In the genomic region with DNA sequence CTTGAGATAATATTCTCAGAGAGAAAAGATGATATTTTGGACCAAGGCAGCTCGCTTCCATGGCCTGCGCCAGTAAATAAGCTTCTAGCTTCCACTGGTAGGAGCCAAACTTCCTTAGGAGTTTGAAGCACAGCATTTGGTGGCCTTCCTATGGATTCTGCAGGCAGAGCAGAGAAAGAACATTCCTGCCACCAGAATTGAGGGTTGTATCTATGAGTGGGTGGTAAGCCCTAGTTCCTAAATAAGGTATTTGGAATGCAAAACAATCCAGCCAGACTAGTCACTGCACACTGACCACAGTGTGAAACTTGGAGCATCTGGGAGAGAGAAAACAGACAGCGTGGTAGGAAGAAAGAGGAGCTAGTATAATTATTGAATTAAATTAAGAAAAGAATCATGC, we compare ENCODE assay signal across 13 cellular contexts.
DNase-seq lines count a peak whose midpoint lies in the region; ATAC-seq and TF ChIP-seq lines count a peak whose summit lies in the region.
"Had no signal": no experiment of that assay in that cellular context is flagged by ENCODE, and none has a peak within 500 bp of the region (broad histone marks: within the 10 kb centered on the region; RNA-seq: fewer than 3 reads in every experiment).

No MANE protein-coding gene starts in this region.

- H3K4me3 ChIP-seq in ACC112 (ENCODE audit: low read depth, low read length) (no peak overlapping the region), HFF-Myc (replicated peaks; ENCODE audit: low read depth, low read length) (no peak overlapping the region)
- H3K4me3 ChIP-seq: colonic mucosa had no signal

- H2AFZ ChIP-seq in ACC112 (ENCODE audit: low read length, unreplicated experiment) = no peak overlapping the region

- ATAC-seq in HG02885 (IDR thresholded peaks at IDR 0.05; ENCODE audit: poor library complexity, unreplicated experiment) (no peak), GM19452 (IDR thresholded peaks at IDR 0.05; ENCODE audit: unreplicated experiment) (no peak), HG03280 (IDR thresholded peaks at IDR 0.05; ENCODE audit: unreplicated experiment) (no peak)
- ATAC-seq: activated CD8-positive, alpha-beta T cell treated with anti-CD3 and anti-CD28 coated beads for 36 hours had no signal

- no peaks in the 10 kb centered on the region for H3K36me3 ChIP-seq in ACC112 (ENCODE audit: insufficient read depth, low read length)
- H3K36me3 ChIP-seq: colonic mucosa had no signal

- H3K4me1 ChIP-seq in ACC112 (ENCODE audit: control insufficient read depth, insufficient read depth, low read length, unreplicated experiment) = peaks cover 50% of the 10 kb centered on the region
- H3K4me1 ChIP-seq: colonic mucosa had no signal

- peak; percentile 26 for DNase-seq in HFF-Myc (ENCODE audit: extremely low read depth, low read depth)
- peak; percentile 66 for DNase-seq in amniotic stem cell (lab: John Stamatoyannopoulos, UW)
- peak; percentile 86 for DNase-seq in glomerular visceral epithelial cell (ENCODE audit: extremely low spot score)
- no peak for DNase-seq in SKM-1 treated with dmso at 0.1 percent for 144 hours (lab: John Stamatoyannopoulos, UW; ENCODE audit: unreplicated experiment)
- DNase-seq: activated CD8-positive, alpha-beta T cell treated with anti-CD3 and anti-CD28 coated beads for 36 hours; AML-193; colonic mucosa; DND-41; stimulated activated CD8-positive, alpha-beta memory T cell treated with anti-CD3 and anti-CD28 coated beads, Interleukin-4, amount 100 ng/mL, for 48 hours had no signal

- no peaks in the 10 kb centered on the region for H3K27me3 ChIP-seq in ACC112 (ENCODE audit: insufficient read depth, low read length)
- H3K27me3 ChIP-seq: colonic mucosa had no signal

- no peak for TF ChIP-seq CTCF in HFF-Myc (IDR thresholded peaks at IDR 0.05; ENCODE audit: low read depth, low read length, missing control alignments)

- no peaks in the 10 kb centered on the region for H3K79me2 ChIP-seq in ACC112 (ENCODE audit: control insufficient read depth, insufficient read depth, low read length, unreplicated experiment)

- H3K27ac ChIP-seq in ACC112 (ENCODE audit: low read depth, low read length) = peak overlapping the region; percentile 55
- H3K27ac ChIP-seq: colonic mucosa had no signal
